Comparison of ENCODE assay signal across 22 cellular contexts in the genomic region with DNA sequence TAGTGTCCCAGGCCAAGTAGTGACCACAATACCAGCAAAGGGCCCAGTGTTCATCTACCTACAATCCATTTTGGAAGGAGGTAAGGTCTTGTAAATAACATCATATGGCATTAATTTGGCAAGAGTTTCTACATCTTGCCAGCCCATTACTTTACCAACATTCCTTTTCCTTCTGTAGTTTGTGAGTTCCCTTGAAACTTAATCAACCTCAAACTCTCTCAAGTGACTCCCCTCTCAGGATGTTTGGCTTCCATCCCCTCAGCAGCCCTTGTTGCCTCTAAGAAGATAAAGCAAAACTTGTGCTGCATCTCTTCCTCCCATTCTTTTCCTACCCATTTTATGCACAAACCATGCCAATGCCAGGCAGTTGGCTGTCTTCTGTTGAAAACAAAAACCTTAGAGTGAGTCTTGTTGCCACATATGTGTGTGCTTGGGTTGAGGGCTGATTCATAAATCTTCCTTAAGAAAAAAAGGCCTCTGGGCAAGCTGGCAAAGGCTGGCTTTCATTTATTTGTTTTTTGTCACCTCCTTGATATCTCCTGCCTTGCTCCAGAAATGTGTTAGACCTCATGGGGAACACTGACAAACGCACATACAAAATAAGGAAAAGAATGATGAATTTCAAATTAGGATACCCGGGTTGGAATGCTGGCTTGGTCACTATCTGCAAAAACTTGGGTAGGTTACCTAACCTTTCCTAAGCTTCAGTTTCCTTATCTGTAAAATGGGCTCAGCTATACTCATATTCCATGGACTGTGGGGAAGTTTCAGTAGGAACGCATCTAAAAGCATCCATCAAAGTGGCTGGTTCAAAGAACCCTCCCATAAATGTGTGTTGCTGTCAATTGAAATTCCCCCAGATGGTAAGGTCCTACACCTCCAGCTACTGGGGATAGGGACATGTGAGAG.
"Had no signal": no experiment of that assay in that cellular context is flagged by ENCODE, and none has a peak within 500 bp of the region (broad histone marks: within the 10 kb centered on the region; RNA-seq: fewer than 3 reads in every experiment).

No MANE protein-coding gene starts in this region.

- H3K27me3 ChIP-seq: gastroesophageal sphincter, ovary, right lobe of liver, suprapubic skin, transverse colon, uterus had no signal

- H3K36me3 Mint-ChIP-seq: activated naive CD4-positive, alpha-beta T cell treated with anti-CD3 and anti-CD28 coated beads, Interleukin-2, amount 50 U/mL, for 72 hours had no signal

- ATAC-seq: activated naive CD4-positive, alpha-beta T cell treated with anti-CD3 and anti-CD28 coated beads, Interleukin-2, amount 50 U/mL, for 72 hours; activated T-cell treated with anti-CD3 and anti-CD28 coated beads, Interleukin-2, amount 50 U/mL, for 4 hours; gastroesophageal sphincter; heart right ventricle; left ventricle myocardium superior; mucosa of descending colon; right lobe of liver had no signal

- H3K9me3 ChIP-seq: gastroesophageal sphincter, heart right ventricle, mucosa of descending colon, ovary, right lobe of liver, suprapubic skin, transverse colon, uterus had no signal

- H3K4me3 Mint-ChIP-seq: activated CD4-positive, alpha-beta T cell treated with anti-CD3 and anti-CD28 coated beads, Interleukin-2, amount 10 ng/mL, durations not matched to agents 7 days and 5 days; activated T-cell treated with anti-CD3 and anti-CD28 coated beads, Interleukin-2, amount 50 U/mL, for 4 hours; memory B cell; neural crest cell; stimulated activated naive CD8-positive, alpha-beta T cell treated with anti-CD3 and anti-CD28 coated beads, Interleukin-15, Interleukin-2, amounts not matched to agents 100 ng/mL and 50 ng/mL, for 24 hours had no signal

- H3K27ac Mint-ChIP-seq: activated CD4-positive, alpha-beta T cell treated with anti-CD3 and anti-CD28 coated beads, Interleukin-2, amount 10 ng/mL, durations not matched to agents 7 days and 5 days; activated naive CD4-positive, alpha-beta T cell treated with anti-CD3 and anti-CD28 coated beads, Interleukin-2, amount 50 U/mL, for 72 hours; memory B cell; stimulated activated naive CD8-positive, alpha-beta T cell treated with anti-CD3 and anti-CD28 coated beads, Interleukin-15, Interleukin-2, amounts not matched to agents 100 ng/mL and 50 ng/mL, for 24 hours had no signal

- H3K4me1 ChIP-seq: uterus had no signal

- FAIRE-seq: small intestine had no signal

- H3K4me3 ChIP-seq: gastroesophageal sphincter, heart right ventricle, mucosa of descending colon, ovary, right lobe of liver, suprapubic skin, transverse colon, uterus had no signal

- H3K27ac ChIP-seq: gastroesophageal sphincter, heart right ventricle, ovary, right lobe of liver, suprapubic skin, transverse colon, uterus had no signal

- DNase-seq: activated CD4-positive, alpha-beta T cell treated with anti-CD3 and anti-CD28 coated beads, Interleukin-2, amount 10 ng/mL, durations not matched to agents 7 days and 5 days; activated CD8-positive, alpha-beta memory T cell treated with anti-CD3 and anti-CD28 coated beads, Interleukin-2, amount 50 U/mL, for 4 hours; activated effector memory CD4-positive, alpha-beta T cell treated with Interleukin-2 at 50 U/mL for 16 hours; activated T-cell treated with anti-CD3 and anti-CD28 coated beads, Interleukin-2, amount 50 U/mL, for 4 hours; amniotic stem cell; heart right ventricle; left ventricle myocardium superior; mucosa of descending colon; naive B cell; ovary; right lobe of liver; small intestine; stimulated activated CD4-positive, alpha-beta T cell treated with anti-CD3 and anti-CD28 coated beads, Interleukin-15, amount 100 ng/mL, for 24 hours; stimulated activated CD4-positive, alpha-beta T cell treated with anti-CD3 and anti-CD28 coated beads, Interleukin-2, amount 100 ng/mL, for 48 hours; transverse colon; uterus had no signal

- H3K9me3 Mint-ChIP-seq: activated naive CD4-positive, alpha-beta T cell treated with anti-CD3 and anti-CD28 coated beads, Interleukin-2, amount 50 U/mL, for 72 hours; activated T-cell treated with anti-CD3 and anti-CD28 coated beads, Interleukin-2, amount 50 U/mL, for 4 hours; stimulated activated naive CD8-positive, alpha-beta T cell treated with anti-CD3 and anti-CD28 coated beads, Interleukin-15, Interleukin-2, amounts not matched to agents 100 ng/mL and 50 ng/mL, for 24 hours had no signal

- H3K36me3 ChIP-seq: gastroesophageal sphincter, heart right ventricle, ovary, right lobe of liver, suprapubic skin, transverse colon, uterus had no signal

- H3K27me3 Mint-ChIP-seq: activated CD4-positive, alpha-beta T cell treated with anti-CD3 and anti-CD28 coated beads, Interleukin-2, amount 10 ng/mL, durations not matched to agents 7 days and 5 days; memory B cell; naive B cell; stimulated activated naive CD8-positive, alpha-beta T cell treated with anti-CD3 and anti-CD28 coated beads, Interleukin-15, Interleukin-2, amounts not matched to agents 100 ng/mL and 50 ng/mL, for 24 hours had no signal
